In genomic region chr7:135645296-135645904, GRCh38 we compare ENCODE assay signal across 8 cellular contexts. TPM values are rescaled to one million over a fixed set of nuclear protein-coding genes. Genes with fewer than 3 reads are reported as not detected.
A peak's percentile ranks its signal among the peaks of the same experiment; 100 is the strongest.
DNase-seq lines count a peak whose midpoint lies in the region; ATAC-seq and TF ChIP-seq lines count a peak whose summit lies in the region.

No MANE protein-coding gene starts in this region.

- intact Hi-C loops in right lobe of liver (cut with DNase I), result loop anchor here in 1 of 2 donors (10.0 kb wide), 1 partner anchor 371 kb away; no protein-coding TSS in a partner anchor

- H3K27ac ChIP-seq in GM23248 (no peak overlapping the region), right lobe of liver (no peak overlapping the region)

- H3K79me2 ChIP-seq in GM23248 (ENCODE audit: insufficient read depth), result no peaks in the 10 kb centered on the region

- peaks cover 3% of the 10 kb centered on the region for H3F3A ChIP-seq in GM23248 (ENCODE audit: insufficient read depth)

- DNase-seq in D341Med (ENCODE audit: low spot score) (peak; percentile 57), GM23248 (peak; percentile 83), NCI-H748 (lab: John Stamatoyannopoulos, UW; ENCODE audit: unreplicated experiment) (peak; percentile 60), cardiac fibroblast (ENCODE audit: low read depth in 2 of 2) (peak; percentile 72 to 75), right lobe of liver (no peak), UCSD-AML1 (lab: John Stamatoyannopoulos, UW; ENCODE audit: unreplicated experiment) (no peak)
- no peak for DNase-seq in activated CD4-positive, CD25-positive, alpha-beta regulatory T cell treated with anti-CD3 and anti-CD28 coated beads, Interleukin-2, amount 50 U/mL, for 72 hours

- H3K9ac ChIP-seq in GM23248, result no peak overlapping the region

- WGBS in GM23248 (ENCODE audit: low coverage in 1 of 2, low lambda C conversion rate in 2 of 2, missing lambda C conversion rate in 2 of 2), 2 experiments, result 40 to 44% methylated on average over 6 of the region's 6 CpGs
- 33% methylated on average over 6 of the region's 6 CpGs for WGBS in right lobe of liver (ENCODE audit: insufficient coverage, low coverage, low lambda C conversion rate, missing lambda C conversion rate)

- no peak overlapping the region for H3K4me2 ChIP-seq in GM23248 (ENCODE audit: unreplicated experiment)

- in situ Hi-C loops in GM23248 (cut with MboI), result loop anchor here (10.0 kb wide), 1 partner anchor 371 kb away; no protein-coding TSS in a partner anchor

- H3K4me1 ChIP-seq in GM23248 (ENCODE audit: insufficient read depth) (peaks cover 1% of the 10 kb centered on the region; the same call in 1 of the 2 replicates), right lobe of liver (peaks cover 0 to 6% (median 0%) of the 10 kb centered on the region in 4 donors)

- no peak for TF ChIP-seq POLR2A in right lobe of liver (IDR thresholded peaks at IDR 0.05)

- H3K9me2 ChIP-seq in GM23248 (ENCODE audit: insufficient read depth), result no peaks in the 10 kb centered on the region

- no peaks in the 10 kb centered on the region for H3K9me3 ChIP-seq in GM23248 (ENCODE audit: low read depth)
- H3K9me3 ChIP-seq in right lobe of liver, result no peaks in the 10 kb centered on the region

- H3K36me3 ChIP-seq in GM23248 (ENCODE audit: low read depth) (peaks cover 28% of the 10 kb centered on the region; the same call in 1 of the 2 replicates), right lobe of liver (peaks cover 0 to 5% (median 1%) of the 10 kb centered on the region in 4 donors)

- no peak overlapping the region for H2AFZ ChIP-seq in GM23248

- H3K4me3 ChIP-seq in GM23248 (no peak overlapping the region), cardiac fibroblast (replicated peaks in 1 of 2; ENCODE audit: low read depth in 2 of 2, low read length in 2 of 2) (no peak overlapping the region), right lobe of liver (no peak overlapping the region)

- no peaks in the 10 kb centered on the region for H4K20me1 ChIP-seq in GM23248 (ENCODE audit: insufficient read depth)

- H3K27me3 ChIP-seq in GM23248 (replicated peaks; ENCODE audit: insufficient read depth), result no peaks in the 10 kb centered on the region
- H3K27me3 ChIP-seq in right lobe of liver, result no peaks in the 10 kb centered on the region

- ATAC-seq in right lobe of liver (peak; percentile 82 to 91 (median 88)), GM18520 (IDR thresholded peaks at IDR 0.05; ENCODE audit: unreplicated experiment) (no peak)

- peak; percentile 73 for TF ChIP-seq CTCF in cardiac fibroblast (IDR thresholded peaks at IDR 0.05; ENCODE audit: low read depth, low read length)
- peak; percentile 70 to 80 (median 74) for TF ChIP-seq CTCF in right lobe of liver (IDR thresholded peaks at IDR 0.05)

RNA-seq across cellular contexts. Expression of gene STMP1, which starts 16.9 kb away (rescaled TPM):
- total RNA-seq in GM23248 (2014; rRNA removed; shearing (Covaris generic)), result 11.3 and 16.9 TPM in 2 replicates
- 93.2 and 97.0 TPM in 2 replicates for polyA plus RNA-seq in GM23248 (2016; fragmentation: Nextera tagmentation; extraction: Ambion mirVana)
- 10 to 100 TPM in 5 of 6 experiments, 1 to 10 TPM in 1; 8.8 to 20.6 (median 14.6) TPM for total RNA-seq in right lobe of liver

Comparison
In these comparisons a context has a peak if more than half of its experiments do, and no peak if none do; other contexts are left out.
1. DNase-seq: peak in D341Med (single experiment), GM23248 (single experiment), NCI-H748 (single experiment) and cardiac fibroblast (2 of 2); none in right lobe of liver (0 of 3), UCSD-AML1 (single experiment) and activated CD4-positive, CD25-positive, alpha-beta regulatory T cell treated with anti-CD3 and anti-CD28 coated beads, Interleukin-2, amount 50 U/mL, for 72 hours (single experiment).